Comparison of ENCODE assay signal across 17 cellular contexts in genomic region chr6:157532963-157533362, GRCh38.
DNase-seq lines count a peak whose midpoint lies in the region; ATAC-seq, FAIRE-seq and TF ChIP-seq lines count a peak whose summit lies in the region.
"Had no signal": no experiment of that assay in that cellular context is flagged by ENCODE, and none has a peak within 500 bp of the region (broad histone marks: within the 10 kb centered on the region; RNA-seq: fewer than 3 reads in every experiment).

No MANE protein-coding gene starts in this region.

- CTCF ChIA-PET in HepG2 (lab: Yijun Ruan, JAX; ENCODE audit: low intra/inter-chr PET ratio, low total read pairs) (no interaction called here), mammary epithelial cell (lab: Charles Lee; ENCODE audit: low non-redundant PET) (no interaction called here)

- H3K9me3 ChIP-seq in HepG2 (ENCODE audit: low read length) (no peaks in the 10 kb centered on the region), right lobe of liver (no peaks in the 10 kb centered on the region), mammary epithelial cell (replicated peaks; ENCODE audit: insufficient read depth, low read length) (no peaks in the 10 kb centered on the region)
- H3K9me3 ChIP-seq: A549 had no signal

- no peaks in the 10 kb centered on the region for H3K27me3 Mint-ChIP-seq in effector memory CD8-positive, alpha-beta T cell
- no peaks in the 10 kb centered on the region for H3K27me3 Mint-ChIP-seq in nephron progenitor cell (ENCODE audit: low read depth, poor library complexity)

- dilution Hi-C loops in mammary epithelial cell (cut with HindIII; ENCODE audit: low sequenced_read_pairs): no loop called here

- TF ChIP-seq POLR2A in HepG2 (IDR thresholded peaks at IDR 0.05; ENCODE audit: insufficient read depth in 1 of 2, low read depth in 2 of 2, low read length in 2 of 2) (no peak), right lobe of liver (IDR thresholded peaks at IDR 0.05) (no peak)

- H3K9me3 Mint-ChIP-seq in effector memory CD8-positive, alpha-beta T cell: no peaks in the 10 kb centered on the region
- no peaks in the 10 kb centered on the region for H3K9me3 Mint-ChIP-seq in nephron progenitor cell

- H4K20me1 ChIP-seq in HepG2 (ENCODE audit: insufficient read depth, low read length) (no peaks in the 10 kb centered on the region), mammary epithelial cell (ENCODE audit: insufficient read depth, low read length) (no peaks in the 10 kb centered on the region)

- no peak for FAIRE-seq in HepG2 (lab: Jason Lieb, UNC)
- FAIRE-seq: A549, G401.6, GM12891 had no signal

- H3K4me3 ChIP-seq in HepG2 (replicated peaks in 1 of 3; ENCODE audit: insufficient read depth in 1 of 3, low read depth in 2 of 3, low read length in 3 of 3) (peak overlapping the region in 1 of 3 experiments; percentile 28; a peak in 2 of 6 replicates), right lobe of liver (no peak overlapping the region), mammary epithelial cell (replicated peaks in 1 of 3; ENCODE audit: insufficient read depth in 1 of 3, low read depth in 2 of 3, low read length in 3 of 3) (no peak overlapping the region)
- H3K4me3 ChIP-seq: A549, PC-9 had no signal

- WGBS in HepG2 (ENCODE audit: low lambda C conversion rate): 50% methylated on average over 3 of the region's 3 CpGs
- WGBS in right lobe of liver (ENCODE audit: insufficient coverage, low coverage, low lambda C conversion rate, missing lambda C conversion rate): 62% methylated on average over 3 of the region's 3 CpGs
- WGBS in mammary epithelial cell (ENCODE audit: low coverage, missing lambda C conversion rate): 85% methylated on average over 3 of the region's 3 CpGs

- BruUV-seq in HepG2 (replicated peaks; lab: Mats Ljungman, UMichigan) (no TSS peak), mammary epithelial cell (replicated peaks; lab: Mats Ljungman, UMichigan) (no TSS peak)

- POLR2A ChIA-PET in HepG2 (lab: Yijun Ruan, JAX): interaction anchor here (1.1 to 7.2 kb wide), 11 partner anchors 8 to 209 kb away, joined by 3 to 186 read pairs (median 8); partner anchors contain the start of gene TMEM242

- in situ Hi-C loops in HepG2 (cut with HindIII; ENCODE audit: extremely low pct_ligation_motif_present, low pct_unique_long_range_greater_than_20kb): no loop called here
- in situ Hi-C loops in mammary epithelial cell (cut with MboI; ENCODE audit: low sequenced_read_pairs in 2 of 2): no loop called here

- TF ChIP-seq EP300 in HepG2 (IDR thresholded peaks at IDR 0.05; ENCODE audit: low read depth in 2 of 2, low read length in 2 of 2) (peak in 1 of 2 experiments; percentile 21; a peak in 1 of 4 replicates), HepG2 (CRISPR knock-in tag; IDR thresholded peaks at IDR 0.05; ENCODE audit: borderline replicate concordance) (0 out of 2 replicates have a peak, but pooled peaks have one; percentile 14)

- H3K27me3 ChIP-seq in HepG2 (ENCODE audit: control insufficient read depth in 1 of 2, insufficient read depth in 2 of 2, low read length in 2 of 2) (no peaks in the 10 kb centered on the region), right lobe of liver (no peaks in the 10 kb centered on the region), mammary epithelial cell (ENCODE audit: insufficient read depth, low read length) (no peaks in the 10 kb centered on the region)

- intact Hi-C loops in HepG2 (cut with micrococcal nuclease; ENCODE audit: unreplicated experiment): loop anchor here (5.0 kb wide), 1 partner anchor 206 kb away; no protein-coding TSS in a partner anchor
- intact Hi-C loops in right lobe of liver (cut with DNase I): no loop called here
- intact Hi-C loops in mammary epithelial cell (cut with micrococcal nuclease): no loop called here

- peak overlapping the region; percentile 81 to 89 for H3K27ac Mint-ChIP-seq in effector memory CD8-positive, alpha-beta T cell
- no peak overlapping the region for H3K27ac Mint-ChIP-seq in nephron progenitor cell

- TF ChIP-seq CTCF in HepG2 (CRISPR knock-in tag; IDR thresholded peaks at IDR 0.05) (no peak), right lobe of liver (IDR thresholded peaks at IDR 0.05) (no peak), nephron progenitor cell (IDR thresholded peaks at IDR 0.05) (no peak), mammary epithelial cell (conservative IDR thresholded peaks at IDR 0.05 in 1 of 2, IDR thresholded peaks at IDR 0.05 in 1 of 2; ENCODE audit: extremely low read depth in 1 of 2, insufficient read depth in 1 of 2, low read depth in 1 of 2, low read length in 2 of 2) (no peak), GM20000 (IDR thresholded peaks at IDR 0.05; ENCODE audit: extremely low read depth, missing control alignments) (no peak)

- H3K36me3 ChIP-seq in HepG2 (replicated peaks in 1 of 2; ENCODE audit: control insufficient read depth in 1 of 2, insufficient read depth in 2 of 2, low read length in 2 of 2) (no peaks in the 10 kb centered on the region), right lobe of liver (no peaks in the 10 kb centered on the region), mammary epithelial cell (ENCODE audit: insufficient read depth, low read length) (no peaks in the 10 kb centered on the region)

- H3K79me2 ChIP-seq in HepG2 (ENCODE audit: insufficient read depth, low read length): no peaks in the 10 kb centered on the region
- no peaks in the 10 kb centered on the region for H3K79me2 ChIP-seq in mammary epithelial cell (ENCODE audit: insufficient read depth, low read length)

- H3K9ac ChIP-seq in HepG2 (ENCODE audit: insufficient read depth, low read depth, low read length): peak overlapping the region; percentile 57; the same call in 1 of the 2 replicates
- H3K9ac ChIP-seq in mammary epithelial cell (ENCODE audit: insufficient read depth, low read length): no peak overlapping the region

- peak overlapping the region in 1 of 2 donors; percentile 21 for H3K4me3 Mint-ChIP-seq in effector memory CD8-positive, alpha-beta T cell
- H3K4me3 Mint-ChIP-seq in nephron progenitor cell: peak overlapping the region; percentile 41

- H3K36me3 Mint-ChIP-seq in effector memory CD8-positive, alpha-beta T cell (ENCODE audit: insufficient read depth): peaks cover 6% of the 10 kb centered on the region
- H3K36me3 Mint-ChIP-seq in nephron progenitor cell (ENCODE audit: low read depth): no peaks in the 10 kb centered on the region

- peaks cover 32 to 39% of the 10 kb centered on the region in 2 donors for H3K4me1 Mint-ChIP-seq in effector memory CD8-positive, alpha-beta T cell (ENCODE audit: low read depth in 2 of 2)
- peaks cover 64% of the 10 kb centered on the region for H3K4me1 Mint-ChIP-seq in nephron progenitor cell

- H3K27ac ChIP-seq in HepG2 (ENCODE audit: extremely low read length, insufficient read depth, low read length) (peak overlapping the region; percentile 96), right lobe of liver (no peak overlapping the region), mammary epithelial cell (ENCODE audit: insufficient read depth, low read depth, low read length) (no peak overlapping the region)
- H3K27ac ChIP-seq: A549, HL-60, PC-9 had no signal

- peak overlapping the region; percentile 65 for H3K4me2 ChIP-seq in HepG2 (ENCODE audit: low read depth, low read length)
- no peak overlapping the region for H3K4me2 ChIP-seq in mammary epithelial cell (ENCODE audit: insufficient read depth, low read depth, low read length)
- H3K4me2 ChIP-seq: A549, PC-9 had no signal

- peaks cover 99% of the 10 kb centered on the region for H3K4me1 ChIP-seq in HepG2 (ENCODE audit: insufficient read depth, low read length)
- peaks cover 0 to 53% (median 26%) of the 10 kb centered on the region in 4 donors for H3K4me1 ChIP-seq in right lobe of liver
- peaks cover 29% of the 10 kb centered on the region for H3K4me1 ChIP-seq in mammary epithelial cell (ENCODE audit: insufficient read depth, low read length)

- peak; percentile 74 for DNase-seq in HepG2 (ENCODE audit: low spot score)
- no peak for DNase-seq in right lobe of liver
- DNase-seq in effector memory CD8-positive, alpha-beta T cell: no peak
- no peak for DNase-seq in nephron progenitor cell
- DNase-seq in mammary epithelial cell: no peak
- no peak for DNase-seq in GM20000 (ENCODE audit: low spot score)
- DNase-seq in NCI-H187 treated with DMSO at 0.1 percent for 48 hours (lab: John Stamatoyannopoulos, UW): no peak
- DNase-seq: DMS79 treated with DMSO at 0.1 percent for 48 hours, KBM-7, NCI-H1048, NCI-H446 treated with DMSO at 0.1 percent for 48 hours, NCI-H748 treated with DMSO at 0.1 percent for 48 hours, PC-9 had no signal

- ATAC-seq in HepG2: no peak
- no peak for ATAC-seq in right lobe of liver
- no peak for ATAC-seq in effector memory CD8-positive, alpha-beta T cell (replicated peaks)
- ATAC-seq: A549 had no signal

- H2AFZ ChIP-seq in HepG2 (ENCODE audit: low read length) (no peak overlapping the region), mammary epithelial cell (ENCODE audit: low read depth, low read length) (no peak overlapping the region)
- H2AFZ ChIP-seq: PC-9 had no signal

- no peak for TF ChIP-seq RAD21 in HepG2 (CRISPR knock-in tag; IDR thresholded peaks at IDR 0.05)

TF ChIP-seq in HepG2, 621 proteins besides CTCF, POLR2A, EP300 and RAD21 (continues in another document):
- TF ChIP-seq ATF4 (CRISPR knock-in tag; IDR thresholded peaks at IDR 0.05): peak in 1 of 2 experiments; percentile 67; a peak in 1 of 4 replicates
- peak; percentile 57; the same call in 1 of the 2 replicates for TF ChIP-seq SOX5 (CRISPR knock-in tag; IDR thresholded peaks at IDR 0.05; ENCODE audit: borderline replicate concordance)
- no peak for TF ChIP-seq ZFP91 (CRISPR knock-in tag; IDR thresholded peaks at IDR 0.05; ENCODE audit: borderline replicate concordance)
- TF ChIP-seq KAT7 (CRISPR knock-in tag; IDR thresholded peaks at IDR 0.05; ENCODE audit: borderline replicate concordance): 0 out of 2 replicates have a peak, but pooled peaks have one; percentile 9
